Comparison of ENCODE assay signal across 1 cellular context in genomic region chr3:112633191-112633590, GRCh38.
TF ChIP-seq lines count a peak whose summit lies in the region.

No MANE protein-coding gene starts in this region.

TF ChIP-seq in GM23338, 12 proteins besides CTCF, POLR2A, EP300 and RAD21 (continued from another document):
- TF ChIP-seq, protein P1, sequence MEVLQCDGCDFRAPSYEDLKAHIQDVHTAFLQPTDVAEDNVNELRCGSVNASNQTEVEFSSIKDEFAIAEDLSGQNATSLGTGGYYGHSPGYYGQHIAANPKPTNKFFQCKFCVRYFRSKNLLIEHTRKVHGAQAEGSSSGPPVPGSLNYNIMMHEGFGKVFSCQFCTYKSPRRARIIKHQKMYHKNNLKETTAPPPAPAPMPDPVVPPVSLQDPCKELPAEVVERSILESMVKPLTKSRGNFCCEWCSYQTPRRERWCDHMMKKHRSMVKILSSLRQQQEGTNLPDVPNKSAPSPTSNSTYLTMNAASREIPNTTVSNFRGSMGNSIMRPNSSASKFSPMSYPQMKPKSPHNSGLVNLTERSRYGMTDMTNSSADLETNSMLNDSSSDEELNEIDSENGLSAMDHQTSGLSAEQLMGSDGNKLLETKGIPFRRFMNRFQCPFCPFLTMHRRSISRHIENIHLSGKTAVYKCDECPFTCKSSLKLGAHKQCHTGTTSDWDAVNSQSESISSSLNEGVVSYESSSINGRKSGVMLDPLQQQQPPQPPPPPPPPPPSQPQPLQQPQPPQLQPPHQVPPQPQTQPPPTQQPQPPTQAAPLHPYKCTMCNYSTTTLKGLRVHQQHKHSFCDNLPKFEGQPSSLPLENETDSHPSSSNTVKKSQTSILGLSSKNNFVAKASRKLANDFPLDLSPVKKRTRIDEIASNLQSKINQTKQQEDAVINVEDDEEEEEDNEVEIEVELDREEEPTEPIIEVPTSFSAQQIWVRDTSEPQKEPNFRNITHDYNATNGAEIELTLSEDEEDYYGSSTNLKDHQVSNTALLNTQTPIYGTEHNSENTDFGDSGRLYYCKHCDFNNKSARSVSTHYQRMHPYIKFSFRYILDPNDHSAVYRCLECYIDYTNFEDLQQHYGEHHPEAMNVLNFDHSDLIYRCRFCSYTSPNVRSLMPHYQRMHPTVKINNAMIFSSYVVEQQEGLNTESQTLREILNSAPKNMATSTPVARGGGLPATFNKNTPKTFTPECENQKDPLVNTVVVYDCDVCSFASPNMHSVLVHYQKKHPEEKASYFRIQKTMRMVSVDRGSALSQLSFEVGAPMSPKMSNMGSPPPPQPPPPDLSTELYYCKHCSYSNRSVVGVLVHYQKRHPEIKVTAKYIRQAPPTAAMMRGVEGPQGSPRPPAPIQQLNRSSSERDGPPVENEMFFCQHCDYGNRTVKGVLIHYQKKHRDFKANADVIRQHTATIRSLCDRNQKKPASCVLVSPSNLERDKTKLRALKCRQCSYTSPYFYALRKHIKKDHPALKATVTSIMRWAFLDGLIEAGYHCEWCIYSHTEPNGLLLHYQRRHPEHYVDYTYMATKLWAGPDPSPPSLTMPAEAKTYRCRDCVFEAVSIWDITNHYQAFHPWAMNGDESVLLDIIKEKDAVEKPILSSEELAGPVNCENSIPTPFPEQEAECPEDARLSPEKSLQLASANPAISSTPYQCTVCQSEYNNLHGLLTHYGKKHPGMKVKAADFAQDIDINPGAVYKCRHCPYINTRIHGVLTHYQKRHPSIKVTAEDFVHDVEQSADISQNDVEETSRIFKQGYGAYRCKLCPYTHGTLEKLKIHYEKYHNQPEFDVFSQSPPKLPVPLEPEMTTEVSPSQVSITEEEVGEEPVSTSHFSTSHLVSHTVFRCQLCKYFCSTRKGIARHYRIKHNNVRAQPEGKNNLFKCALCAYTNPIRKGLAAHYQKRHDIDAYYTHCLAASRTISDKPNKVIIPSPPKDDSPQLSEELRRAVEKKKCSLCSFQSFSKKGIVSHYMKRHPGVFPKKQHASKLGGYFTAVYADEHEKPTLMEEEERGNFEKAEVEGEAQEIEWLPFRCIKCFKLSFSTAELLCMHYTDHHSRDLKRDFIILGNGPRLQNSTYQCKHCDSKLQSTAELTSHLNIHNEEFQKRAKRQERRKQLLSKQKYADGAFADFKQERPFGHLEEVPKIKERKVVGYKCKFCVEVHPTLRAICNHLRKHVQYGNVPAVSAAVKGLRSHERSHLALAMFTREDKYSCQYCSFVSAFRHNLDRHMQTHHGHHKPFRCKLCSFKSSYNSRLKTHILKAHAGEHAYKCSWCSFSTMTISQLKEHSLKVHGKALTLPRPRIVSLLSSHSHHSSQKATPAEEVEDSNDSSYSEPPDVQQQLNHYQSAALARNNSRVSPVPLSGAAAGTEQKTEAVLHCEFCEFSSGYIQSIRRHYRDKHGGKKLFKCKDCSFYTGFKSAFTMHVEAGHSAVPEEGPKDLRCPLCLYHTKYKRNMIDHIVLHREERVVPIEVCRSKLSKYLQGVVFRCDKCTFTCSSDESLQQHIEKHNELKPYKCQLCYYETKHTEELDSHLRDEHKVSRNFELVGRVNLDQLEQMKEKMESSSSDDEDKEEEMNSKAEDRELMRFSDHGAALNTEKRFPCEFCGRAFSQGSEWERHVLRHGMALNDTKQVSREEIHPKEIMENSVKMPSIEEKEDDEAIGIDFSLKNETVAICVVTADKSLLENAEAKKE (CRISPR knock-in tag; IDR thresholded peaks at IDR 0.05) = no peak
- no peak for TF ChIP-seq JUNB (IDR thresholded peaks at IDR 0.05; ENCODE audit: unreplicated experiment)
